ENCODE assay signal across 10 cellular contexts in genomic region chr3:196757876-196758739, GRCh38. TPM values are rescaled to one million over a fixed set of nuclear protein-coding genes. Genes with fewer than 3 reads are reported as not detected.
DNase-seq lines count a peak whose midpoint lies in the region; ATAC-seq, FAIRE-seq and TF ChIP-seq lines count a peak whose summit lies in the region.
"Had no signal": no experiment of that assay in that cellular context is flagged by ENCODE, and none has a peak within 500 bp of the region (broad histone marks: within the 10 kb centered on the region; RNA-seq: fewer than 3 reads in every experiment).

No MANE protein-coding gene starts in this region.

- no peak for FAIRE-seq in urothelium cell line (lab: Jason Lieb, UNC)

- DNase-seq in activated CD8-positive, alpha-beta memory T cell treated with anti-CD3 and anti-CD28 coated beads, Interleukin-2, amount 10 ng/mL, durations not matched to agents 7 days and 5 days: no peak
- no peak for DNase-seq in activated CD8-positive, alpha-beta memory T cell treated with anti-CD3 and anti-CD28 coated beads, Interleukin-2, amount 50 U/mL, for 4 hours
- peak; percentile 40 to 41 for DNase-seq in activated T-cell treated with anti-CD3 and anti-CD28 coated beads, Interleukin-2, amount 50 U/mL, for 48 hours
- DNase-seq in fibroblast of the aortic adventitia (ENCODE audit: low read depth): peak; percentile 59
- no peak for DNase-seq in stimulated activated naive B cell treated with anti-CD40 and anti-IgM and Interleukin-4, amounts not matched to agents 10 μg/mL and 1 μg/mL and 100 μg/mL, for 72 hours
- DNase-seq in urothelium cell line (ENCODE audit: low spot score): no peak
- no peak for DNase-seq in NCI-H1105 treated with DMSO at 0.1 percent for 48 hours (lab: John Stamatoyannopoulos, UW)
- DNase-seq: esophagus squamous epithelium had no signal

- no peak overlapping the region for H3K4me3 Mint-ChIP-seq in activated CD8-positive, alpha-beta memory T cell treated with anti-CD3 and anti-CD28 coated beads, Interleukin-2, amount 10 ng/mL, durations not matched to agents 7 days and 5 days
- peak overlapping the region; percentile 1 to 18 for H3K4me3 Mint-ChIP-seq in stimulated activated naive B cell treated with anti-CD40 and anti-IgM and Interleukin-4, amounts not matched to agents 10 μg/mL and 1 μg/mL and 100 μg/mL, for 72 hours
- H3K4me3 Mint-ChIP-seq: neural progenitor cell had no signal

- no peak overlapping the region for H3K4me3 ChIP-seq in fibroblast of the aortic adventitia (ENCODE audit: low read depth, low read length)
- H3K4me3 ChIP-seq: esophagus squamous epithelium, neural progenitor cell had no signal

- peaks cover 31% of the 10 kb centered on the region for H3K4me1 Mint-ChIP-seq in activated CD8-positive, alpha-beta memory T cell treated with anti-CD3 and anti-CD28 coated beads, Interleukin-2, amount 10 ng/mL, durations not matched to agents 7 days and 5 days
- H3K4me1 Mint-ChIP-seq in stimulated activated naive B cell treated with anti-CD40 and anti-IgM and Interleukin-4, amounts not matched to agents 10 μg/mL and 1 μg/mL and 100 μg/mL, for 72 hours: peaks cover 40 to 58% of the 10 kb centered on the region in 2 donors
- H3K4me1 Mint-ChIP-seq: neural progenitor cell had no signal

- TF ChIP-seq CTCF in fibroblast of the aortic adventitia (IDR thresholded peaks at IDR 0.05; ENCODE audit: insufficient read depth, low read length): no peak

- H3K36me3 Mint-ChIP-seq in activated CD8-positive, alpha-beta memory T cell treated with anti-CD3 and anti-CD28 coated beads, Interleukin-2, amount 10 ng/mL, durations not matched to agents 7 days and 5 days: peaks cover 72% of the 10 kb centered on the region
- peaks cover 49 to 58% of the 10 kb centered on the region in 2 donors for H3K36me3 Mint-ChIP-seq in stimulated activated naive B cell treated with anti-CD40 and anti-IgM and Interleukin-4, amounts not matched to agents 10 μg/mL and 1 μg/mL and 100 μg/mL, for 72 hours

- no peaks in the 10 kb centered on the region for H3K27me3 Mint-ChIP-seq in activated CD8-positive, alpha-beta memory T cell treated with anti-CD3 and anti-CD28 coated beads, Interleukin-2, amount 10 ng/mL, durations not matched to agents 7 days and 5 days
- no peaks in the 10 kb centered on the region for H3K27me3 Mint-ChIP-seq in stimulated activated naive B cell treated with anti-CD40 and anti-IgM and Interleukin-4, amounts not matched to agents 10 μg/mL and 1 μg/mL and 100 μg/mL, for 72 hours

- peak overlapping the region; percentile 2 for H3K27ac Mint-ChIP-seq in activated CD8-positive, alpha-beta memory T cell treated with anti-CD3 and anti-CD28 coated beads, Interleukin-2, amount 10 ng/mL, durations not matched to agents 7 days and 5 days
- H3K27ac Mint-ChIP-seq in stimulated activated naive B cell treated with anti-CD40 and anti-IgM and Interleukin-4, amounts not matched to agents 10 μg/mL and 1 μg/mL and 100 μg/mL, for 72 hours: peak overlapping the region; percentile 80
- H3K27ac Mint-ChIP-seq: neural progenitor cell had no signal

- ATAC-seq in activated CD8-positive, alpha-beta memory T cell treated with anti-CD3 and anti-CD28 coated beads, Interleukin-2, amount 10 ng/mL, durations not matched to agents 7 days and 5 days: no peak
- peak; percentile 71 to 78 for ATAC-seq in stimulated activated naive B cell treated with anti-CD40 and anti-IgM and Interleukin-4, amounts not matched to agents 10 μg/mL and 1 μg/mL and 100 μg/mL, for 72 hours (replicated peaks)
- no peak for ATAC-seq in GM18511 (IDR thresholded peaks at IDR 0.05; ENCODE audit: unreplicated experiment)

- CTCF ChIA-PET in activated CD8-positive, alpha-beta memory T cell treated with anti-CD3 and anti-CD28 coated beads, Interleukin-2, amount 10 ng/mL, durations not matched to agents 7 days and 5 days (lab: Charles Lee): no interaction called here

- peaks cover 12% of the 10 kb centered on the region for H3K9me3 Mint-ChIP-seq in activated CD8-positive, alpha-beta memory T cell treated with anti-CD3 and anti-CD28 coated beads, Interleukin-2, amount 10 ng/mL, durations not matched to agents 7 days and 5 days (ENCODE audit: low read depth)
- H3K9me3 Mint-ChIP-seq in stimulated activated naive B cell treated with anti-CD40 and anti-IgM and Interleukin-4, amounts not matched to agents 10 μg/mL and 1 μg/mL and 100 μg/mL, for 72 hours: peaks cover 11 to 13% of the 10 kb centered on the region in 2 donors

RNA-seq across cellular contexts. Expression of gene PAK2, which starts 18.5 kb away (rescaled TPM):
- 100 to 1,000 TPM in 1 of 2 experiments, 10 to 100 TPM in 1; 86.4 to 118 TPM for total RNA-seq in activated CD8-positive, alpha-beta memory T cell treated with anti-CD3 and anti-CD28 coated beads, Interleukin-2, amount 10 ng/mL, durations not matched to agents 7 days and 5 days
- total RNA-seq in fibroblast of the aortic adventitia (ENCODE audit: low replicate concordance): 39.7 and 45.6 TPM in 2 replicates

RNA-seq across cellular contexts. Expression of gene PIGX, which starts 45.9 kb away (rescaled TPM):
- total RNA-seq in activated CD8-positive, alpha-beta memory T cell treated with anti-CD3 and anti-CD28 coated beads, Interleukin-2, amount 10 ng/mL, durations not matched to agents 7 days and 5 days: 10 to 100 TPM; 40.5 to 56.9 TPM
- 28.0 and 33.5 TPM in 2 replicates for total RNA-seq in fibroblast of the aortic adventitia (ENCODE audit: low replicate concordance)

RNA-seq across cellular contexts. Expression of gene CEP19, which starts 46.1 kb away (rescaled TPM):
- 1 to 10 TPM; 4.1 to 5.4 TPM for total RNA-seq in activated CD8-positive, alpha-beta memory T cell treated with anti-CD3 and anti-CD28 coated beads, Interleukin-2, amount 10 ng/mL, durations not matched to agents 7 days and 5 days
- 4.0 and 6.5 TPM in 2 replicates for total RNA-seq in fibroblast of the aortic adventitia (ENCODE audit: low replicate concordance)

Comparison
In these comparisons a context has a peak if more than half of its experiments do, and no peak if none do; other contexts are left out.
1. ATAC-seq: peak in stimulated activated naive B cell treated with anti-CD40 and anti-IgM and Interleukin-4, amounts not matched to agents 10 μg/mL and 1 μg/mL and 100 μg/mL, for 72 hours (2 of 2); none in activated CD8-positive, alpha-beta memory T cell treated with anti-CD3 and anti-CD28 coated beads, Interleukin-2, amount 10 ng/mL, durations not matched to agents 7 days and 5 days (single experiment) and GM18511 (single experiment).
2. DNase-seq: peak in activated T-cell treated with anti-CD3 and anti-CD28 coated beads, Interleukin-2, amount 50 U/mL, for 48 hours (2 of 2) and fibroblast of the aortic adventitia (single experiment); none in activated CD8-positive, alpha-beta memory T cell treated with anti-CD3 and anti-CD28 coated beads, Interleukin-2, amount 10 ng/mL, durations not matched to agents 7 days and 5 days (single experiment), activated CD8-positive, alpha-beta memory T cell treated with anti-CD3 and anti-CD28 coated beads, Interleukin-2, amount 50 U/mL, for 4 hours (single experiment), stimulated activated naive B cell treated with anti-CD40 and anti-IgM and Interleukin-4, amounts not matched to agents 10 μg/mL and 1 μg/mL and 100 μg/mL, for 72 hours (single experiment), urothelium cell line (single experiment) and NCI-H1105 treated with DMSO at 0.1 percent for 48 hours (single experiment).